Comparison of ENCODE assay signal across 22 cellular contexts in genomic region chr14:27090716-27091115, GRCh38.
"Had no signal": no experiment of that assay in that cellular context is flagged by ENCODE, and none has a peak within 500 bp of the region (broad histone marks: within the 10 kb centered on the region; RNA-seq: fewer than 3 reads in every experiment).

No MANE protein-coding gene starts in this region.

- H3K4me1 Mint-ChIP-seq: naive thymus-derived CD4-positive, alpha-beta T cell; nephron progenitor cell; stimulated activated memory B cell treated with anti-CD40 and anti-IgM and Interleukin-4, amounts not matched to agents 10 μg/mL and 1 μg/mL and 100 μg/mL, for 72 hours had no signal

- H3K27ac Mint-ChIP-seq: effector memory CD8-positive, alpha-beta T cell; naive thymus-derived CD4-positive, alpha-beta T cell; nephron progenitor cell; stimulated activated memory B cell treated with anti-CD40 and anti-IgM and Interleukin-4, amounts not matched to agents 10 μg/mL and 1 μg/mL and 100 μg/mL, for 72 hours; stimulated activated naive CD8-positive, alpha-beta T cell treated with anti-CD3 and anti-CD28 coated beads, Interleukin-15, Interleukin-2, amounts not matched to agents 100 ng/mL and 50 ng/mL, for 24 hours had no signal

- H3K4me3 Mint-ChIP-seq: effector memory CD8-positive, alpha-beta T cell; naive thymus-derived CD4-positive, alpha-beta T cell; nephron progenitor cell; stimulated activated memory B cell treated with anti-CD40 and anti-IgM and Interleukin-4, amounts not matched to agents 10 μg/mL and 1 μg/mL and 100 μg/mL, for 72 hours; stimulated activated naive CD8-positive, alpha-beta T cell treated with anti-CD3 and anti-CD28 coated beads, Interleukin-15, Interleukin-2, amounts not matched to agents 100 ng/mL and 50 ng/mL, for 24 hours had no signal

- H3K4me1 ChIP-seq: esophagus muscularis mucosa, gastrocnemius medialis, parathyroid adenoma, prostate gland, spleen, tibial nerve, upper lobe of right lung, vagina had no signal

- H3K4me3 ChIP-seq: esophagus muscularis mucosa, gastrocnemius medialis, prostate gland, spleen, tibial nerve, upper lobe of right lung, vagina had no signal

- H3K36me3 ChIP-seq: esophagus muscularis mucosa, gastrocnemius medialis, prostate gland, spleen, tibial nerve, upper lobe of right lung, vagina had no signal

- H3K27me3 ChIP-seq: esophagus muscularis mucosa, gastrocnemius medialis, spleen, tibial nerve, upper lobe of right lung, vagina had no signal

- H3K27me3 Mint-ChIP-seq: effector memory CD8-positive, alpha-beta T cell; naive thymus-derived CD4-positive, alpha-beta T cell; stimulated activated memory B cell treated with anti-CD40 and anti-IgM and Interleukin-4, amounts not matched to agents 10 μg/mL and 1 μg/mL and 100 μg/mL, for 72 hours; stimulated activated naive CD8-positive, alpha-beta T cell treated with anti-CD3 and anti-CD28 coated beads, Interleukin-15, Interleukin-2, amounts not matched to agents 100 ng/mL and 50 ng/mL, for 24 hours had no signal

- H3K36me3 Mint-ChIP-seq: naive thymus-derived CD4-positive, alpha-beta T cell; stimulated activated memory B cell treated with anti-CD40 and anti-IgM and Interleukin-4, amounts not matched to agents 10 μg/mL and 1 μg/mL and 100 μg/mL, for 72 hours had no signal

- DNase-seq: effector memory CD8-positive, alpha-beta T cell; gastrocnemius medialis; islet precursor cell; mammary epithelial cell; naive thymus-derived CD4-positive, alpha-beta T cell; nephron progenitor cell; retina; spleen; stimulated activated CD4-positive, alpha-beta T cell treated with anti-CD3 and anti-CD28 coated beads, Interleukin-15, amount 100 ng/mL, for 24 hours; stimulated activated CD4-positive, alpha-beta T cell treated with anti-CD3 and anti-CD28 coated beads, Interleukin-1b, Interleukin-23, amount 100 ng/mL, for 48 hours; stimulated activated CD4-positive, alpha-beta T cell treated with anti-CD3 and anti-CD28 coated beads, Interleukin-4, amount 100 ng/mL, for 24 hours; upper lobe of right lung had no signal

- H3K9me3 Mint-ChIP-seq: nephron progenitor cell had no signal

- ATAC-seq: effector memory CD8-positive, alpha-beta T cell; gastrocnemius medialis; left lobe of liver; naive thymus-derived CD4-positive, alpha-beta T cell; sciatic nerve; stimulated activated memory B cell treated with anti-CD40 and anti-IgM and Interleukin-4, amounts not matched to agents 10 μg/mL and 1 μg/mL and 100 μg/mL, for 72 hours; upper lobe of right lung had no signal

- H3K27ac ChIP-seq: epithelial cell of prostate, esophagus muscularis mucosa, gastrocnemius medialis, parathyroid adenoma, prostate gland, spleen, tibial nerve, upper lobe of right lung, vagina had no signal

- H3K9me3 ChIP-seq: esophagus muscularis mucosa, gastrocnemius medialis, prostate gland, spleen, tibial nerve, upper lobe of right lung, vagina had no signal
